Comparison of ENCODE assay signal across 32 cellular contexts in the genomic region with DNA sequence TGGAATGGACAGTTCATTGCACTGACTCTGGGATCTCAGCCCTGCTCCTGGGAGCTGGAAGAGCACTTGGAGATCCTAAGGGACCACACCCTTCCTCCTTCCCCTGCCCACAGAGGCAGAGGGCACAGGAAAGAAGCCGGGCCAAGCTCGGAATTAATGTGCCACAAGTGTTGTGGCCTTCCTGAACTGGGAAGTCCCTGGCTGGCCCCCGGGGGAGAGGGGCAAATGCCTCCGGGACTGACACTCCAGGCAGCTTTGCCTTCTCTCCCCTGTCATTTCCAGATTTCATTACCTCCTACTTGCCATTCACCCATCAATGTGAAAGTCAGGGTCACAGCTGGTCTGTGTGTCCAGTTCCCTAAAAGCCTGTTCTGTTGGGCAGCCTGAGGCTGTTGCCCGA. TPM values are rescaled to one million over a fixed set of nuclear protein-coding genes. Genes with fewer than 3 reads are reported as not detected.
DNase-seq lines count a peak whose midpoint lies in the region; ATAC-seq and TF ChIP-seq lines count a peak whose summit lies in the region.
"Had no signal": no experiment of that assay in that cellular context is flagged by ENCODE, and none has a peak within 500 bp of the region (broad histone marks: within the 10 kb centered on the region; RNA-seq: fewer than 3 reads in every experiment).

No MANE protein-coding gene starts in this region.

- CTCF ChIA-PET in CD4-positive, alpha-beta memory T cell (lab: Charles Lee; ENCODE audit: partially characterized antibody): interaction anchor here (0.6 to 2.6 kb wide), 3 partner anchors 11 to 672 kb away, joined by 3 to 7 read pairs (median 3); no protein-coding TSS in a partner anchor

- H3K4me1 Mint-ChIP-seq in CD4-positive, alpha-beta memory T cell: peaks cover 0 to 6% (median 5%) of the 10 kb centered on the region in 4 donors
- no peaks in the 10 kb centered on the region for H3K4me1 Mint-ChIP-seq in chondrocyte (ENCODE audit: low read depth)
- H3K4me1 Mint-ChIP-seq: B cell; mesothelial cell of epicardium; stimulated activated naive CD8-positive, alpha-beta T cell treated with anti-CD3 and anti-CD28 coated beads, Interleukin-15, amount 100 ng/mL, for 72 hours had no signal

- H3K36me3 Mint-ChIP-seq in CD4-positive, alpha-beta memory T cell: peaks cover 19 to 35% of the 10 kb centered on the region in 2 donors
- peaks cover 40% of the 10 kb centered on the region for H3K36me3 Mint-ChIP-seq in chondrocyte (ENCODE audit: low read depth)

- H3K4me1 ChIP-seq in CD4-positive, alpha-beta memory T cell (ENCODE audit: insufficient read depth, low read length): no peaks in the 10 kb centered on the region
- H3K4me1 ChIP-seq: pancreas, sigmoid colon, tibial nerve had no signal

- intact Hi-C loops in CD4-positive, alpha-beta memory T cell (cut with micrococcal nuclease): no loop called here
- intact Hi-C loops in sciatic nerve (cut with DNase I): no loop called here

- H3K4me3 ChIP-seq in CD4-positive, alpha-beta memory T cell (ENCODE audit: low read length in 2 of 2): no peak overlapping the region
- H3K4me3 ChIP-seq: cardiac muscle cell, GM23248, pancreas, sigmoid colon, tibial nerve had no signal

- no peak for TF ChIP-seq CTCF in chondrocyte (IDR thresholded peaks at IDR 0.05)

- H3K4me3 Mint-ChIP-seq in CD4-positive, alpha-beta memory T cell: no peak overlapping the region
- H3K4me3 Mint-ChIP-seq in chondrocyte (ENCODE audit: unreplicated experiment): no peak overlapping the region
- H3K4me3 Mint-ChIP-seq: activated CD4-positive, alpha-beta T cell treated with anti-CD3 and anti-CD28 coated beads, Interleukin-2, amount 10 ng/mL, durations not matched to agents 24 days and 14 days; activated CD8-positive, alpha-beta memory T cell treated with anti-CD3 and anti-CD28 coated beads, Interleukin-2, amount 10 ng/mL, durations not matched to agents 7 days and 5 days; activated T-cell treated with anti-CD3 and anti-CD28 coated beads, Interleukin-2, amount 50 U/mL, for 72 hours; B cell; mesothelial cell of epicardium; natural killer cell; stimulated activated naive CD8-positive, alpha-beta T cell treated with anti-CD3 and anti-CD28 coated beads, Interleukin-15, amount 100 ng/mL, for 72 hours had no signal

- ATAC-seq in left lobe of liver (peak; percentile 1), sciatic nerve (peak; percentile 38)
- ATAC-seq: natural killer cell had no signal

- no peaks in the 10 kb centered on the region for H3K27me3 ChIP-seq in CD4-positive, alpha-beta memory T cell (ENCODE audit: insufficient read depth, low read length)
- H3K27me3 ChIP-seq: cardiac muscle cell, pancreas, sigmoid colon, tibial nerve had no signal

- DNase-seq in CD4-positive, alpha-beta memory T cell: no peak
- DNase-seq in chondrocyte (ENCODE audit: low spot score) (no peak), left lobe of liver (ENCODE audit: low spot score) (no peak), sciatic nerve (ENCODE audit: low spot score) (no peak), SHP77 treated with DMSO at 0.1 percent for 48 hours (lab: John Stamatoyannopoulos, UW) (no peak), NCI-H226 (no peak), KG1 (lab: John Stamatoyannopoulos, UW) (no peak), T-helper 2 cell (no peak)
- DNase-seq: activated CD4-positive, alpha-beta T cell treated with anti-CD3 and anti-CD28 coated beads, Interleukin-2, amount 10 ng/mL, durations not matched to agents 24 days and 14 days; activated CD8-positive, alpha-beta memory T cell treated with anti-CD3 and anti-CD28 coated beads, Interleukin-2, amount 10 ng/mL, durations not matched to agents 7 days and 5 days; activated naive CD4-positive, alpha-beta T cell treated with anti-CD3 and anti-CD28 coated beads, Interleukin-2, amount 50 U/mL, for 16 hours; activated T-cell treated with anti-CD3 and anti-CD28 coated beads, Interleukin-2, amount 50 U/mL, for 72 hours; anterior cingulate cortex; COR-L47; DMS79 treated with DMSO at 0.1 percent for 48 hours; GM23248; Karpas-422; kidney glomerular epithelial cell; MV-4-11; natural killer cell; NCI-H187; NCI-H2171 treated with DMSO at 0.1 percent for 48 hours; NCI-H526 treated with DMSO at 0.1 percent for 48 hours; pancreas; sigmoid colon; SK-N-SH; stimulated activated naive CD8-positive, alpha-beta T cell treated with anti-CD3 and anti-CD28 coated beads, Interleukin-15, amount 100 ng/mL, for 72 hours had no signal

- H3K9me3 ChIP-seq in CD4-positive, alpha-beta memory T cell (ENCODE audit: control insufficient read depth in 1 of 2, low read length in 2 of 2): no peaks in the 10 kb centered on the region
- H3K9me3 ChIP-seq: pancreas, sigmoid colon, SK-N-SH, tibial nerve had no signal

- POLR2A ChIA-PET in CD4-positive, alpha-beta memory T cell (lab: Charles Lee; ENCODE audit: partially characterized antibody): interaction anchor here (0.6 kb wide), 1 partner anchor 202 kb away, joined by 3 read pairs; no protein-coding TSS in a partner anchor

- no peaks in the 10 kb centered on the region for H3K27me3 Mint-ChIP-seq in CD4-positive, alpha-beta memory T cell
- no peaks in the 10 kb centered on the region for H3K27me3 Mint-ChIP-seq in chondrocyte (ENCODE audit: low read depth)
- H3K27me3 Mint-ChIP-seq: activated CD4-positive, alpha-beta T cell treated with anti-CD3 and anti-CD28 coated beads, Interleukin-2, amount 10 ng/mL, durations not matched to agents 24 days and 14 days; activated CD8-positive, alpha-beta memory T cell treated with anti-CD3 and anti-CD28 coated beads, Interleukin-2, amount 10 ng/mL, durations not matched to agents 7 days and 5 days; B cell; stimulated activated naive CD8-positive, alpha-beta T cell treated with anti-CD3 and anti-CD28 coated beads, Interleukin-15, amount 100 ng/mL, for 72 hours had no signal

- H3K9me3 Mint-ChIP-seq in CD4-positive, alpha-beta memory T cell: no peaks in the 10 kb centered on the region
- H3K9me3 Mint-ChIP-seq in chondrocyte (ENCODE audit: low read depth): no peaks in the 10 kb centered on the region
- H3K9me3 Mint-ChIP-seq: activated CD4-positive, alpha-beta T cell treated with anti-CD3 and anti-CD28 coated beads, Interleukin-2, amount 10 ng/mL, durations not matched to agents 24 days and 14 days; activated T-cell treated with anti-CD3 and anti-CD28 coated beads, Interleukin-2, amount 50 U/mL, for 72 hours; mesothelial cell of epicardium; natural killer cell; stimulated activated naive CD8-positive, alpha-beta T cell treated with anti-CD3 and anti-CD28 coated beads, Interleukin-15, amount 100 ng/mL, for 72 hours had no signal

- H3K27ac Mint-ChIP-seq in CD4-positive, alpha-beta memory T cell: peak overlapping the region in 4 of 7 donors; percentile 63 to 70 (median 66)
- peak overlapping the region; percentile 22 for H3K27ac Mint-ChIP-seq in chondrocyte (ENCODE audit: unreplicated experiment)
- H3K27ac Mint-ChIP-seq: activated CD4-positive, alpha-beta T cell treated with anti-CD3 and anti-CD28 coated beads, Interleukin-2, amount 10 ng/mL, durations not matched to agents 24 days and 14 days; activated CD8-positive, alpha-beta memory T cell treated with anti-CD3 and anti-CD28 coated beads, Interleukin-2, amount 10 ng/mL, durations not matched to agents 7 days and 5 days; activated T-cell treated with anti-CD3 and anti-CD28 coated beads, Interleukin-2, amount 50 U/mL, for 72 hours; B cell; mesothelial cell of epicardium; natural killer cell had no signal

- no peaks in the 10 kb centered on the region for H3K36me3 ChIP-seq in CD4-positive, alpha-beta memory T cell (ENCODE audit: insufficient read depth, low read length)

- H3K27ac ChIP-seq in CD4-positive, alpha-beta memory T cell (ENCODE audit: low read depth, low read length): no peak overlapping the region
- H3K27ac ChIP-seq: cardiac muscle cell, GM23248, pancreas, tibial nerve, VCaP had no signal

RNA-seq across cellular contexts. Expression of a gene that starts 21.6 kb away (rescaled TPM):
- 1 to 10 TPM; 5.7 to 6.4 TPM for total RNA-seq in CD4-positive, alpha-beta memory T cell
- polyA plus RNA-seq in CD4-positive, alpha-beta memory T cell: 1 to 10 TPM; 3.5 to 7.6 TPM
- 11.6 to 56.2 TPM (median 54.7 TPM) in 3 replicates for total RNA-seq in chondrocyte
- total RNA-seq in left lobe of liver: 15.2 TPM
- 5.8 TPM for total RNA-seq in sciatic nerve

RNA-seq across cellular contexts. Expression of a gene that starts 45.0 kb away (rescaled TPM):
- 100 to 1,000 TPM; 111 TPM for total RNA-seq in CD4-positive, alpha-beta memory T cell
- 100 to 1,000 TPM; 383 to 743 TPM for polyA plus RNA-seq in CD4-positive, alpha-beta memory T cell
- total RNA-seq in chondrocyte (125 to 175 TPM (median 137 TPM) in 3 replicates), left lobe of liver (128 TPM), sciatic nerve (92.2 TPM)

RNA-seq across cellular contexts. Expression of a gene that starts 47.9 kb away (rescaled TPM):
- total RNA-seq in CD4-positive, alpha-beta memory T cell: 10 to 100 TPM; 15.5 to 16.9 TPM
- 10 to 100 TPM in 1 of 2 donors, 1 to 10 TPM in 1; 1.8 to 13.3 TPM for polyA plus RNA-seq in CD4-positive, alpha-beta memory T cell
- 10.9 to 12.2 TPM (median 11.3 TPM) in 3 replicates for total RNA-seq in chondrocyte
- total RNA-seq in left lobe of liver: 16.3 TPM
- total RNA-seq in sciatic nerve: 10.7 TPM

RNA-seq across cellular contexts. Expression of a gene that starts 48.1 kb away (rescaled TPM):
- 10 to 100 TPM; 71.5 to 78.1 TPM for total RNA-seq in CD4-positive, alpha-beta memory T cell
- polyA plus RNA-seq in CD4-positive, alpha-beta memory T cell: 100 to 1,000 TPM; 148 to 199 TPM
- total RNA-seq in chondrocyte: 69.2 to 85.6 TPM (median 72.8 TPM) in 3 replicates
- total RNA-seq in left lobe of liver: 23.6 TPM
- 66.2 TPM for total RNA-seq in sciatic nerve
